27 cellular contexts compared by ENCODE assay signal in genomic region chr14:34198096-34198495, GRCh38.
"Had no signal": no experiment of that assay in that cellular context is flagged by ENCODE, and none has a peak within 500 bp of the region (broad histone marks: within the 10 kb centered on the region; RNA-seq: fewer than 3 reads in every experiment).

No MANE protein-coding gene starts in this region.

- H3K9me3 ChIP-seq: colonic mucosa, esophagus squamous epithelium, gastrocnemius medialis, lower lobe of right lung, mucosa of descending colon had no signal

- H3K27me3 ChIP-seq: colonic mucosa, esophagus squamous epithelium, gastrocnemius medialis, heart right ventricle, left lung had no signal

- DNase-seq: colonic mucosa; cortex of kidney; effector CD8-positive, alpha-beta T cell; effector memory CD8-positive, alpha-beta T cell; endodermal cell; erythroblast; esophagus squamous epithelium; foreskin fibroblast; foreskin melanocyte; gastrocnemius medialis; glutamatergic neuron; head of caudate nucleus; heart right ventricle; hippocampal formation; left cardiac atrium; left lung; left ventricle myocardium superior; lower lobe of right lung; mesenchymal stem cell; mucosa of descending colon had no signal

- ATAC-seq: effector memory CD8-positive, alpha-beta T cell; esophagus mucosa; gastrocnemius medialis; heart right ventricle; left cardiac atrium; left lung; left ventricle myocardium superior; lower lobe of right lung; mucosa of descending colon had no signal

- H3K36me3 Mint-ChIP-seq: mesothelial cell of epicardium had no signal

- H3K4me3 ChIP-seq: colonic mucosa, esophagus squamous epithelium, gastrocnemius medialis, heart right ventricle, left lung, lower lobe of right lung, mucosa of descending colon had no signal

- H3K27ac ChIP-seq: colonic mucosa, epithelial cell of prostate, esophagus squamous epithelium, gastrocnemius medialis, heart right ventricle, left lung, lower lobe of right lung had no signal

- FAIRE-seq: endometrium, islet of Langerhans, keratinocyte had no signal

- H3K27ac Mint-ChIP-seq: dendritic cell treated with granulocyte-macrophage colony-stimulating factor and Interleukin-4, amounts not matched to agents 40 ng/mL and 50 ng/mL, for 4 days; effector memory CD8-positive, alpha-beta T cell; endodermal cell; mesothelial cell of epicardium had no signal

- H3K9me3 Mint-ChIP-seq: dendritic cell treated with granulocyte-macrophage colony-stimulating factor and Interleukin-4, amounts not matched to agents 40 ng/mL and 50 ng/mL, for 4 days had no signal

- H3K4me3 Mint-ChIP-seq: dendritic cell treated with granulocyte-macrophage colony-stimulating factor and Interleukin-4, amounts not matched to agents 40 ng/mL and 50 ng/mL, for 4 days; effector memory CD8-positive, alpha-beta T cell; endodermal cell; mesothelial cell of epicardium had no signal

- H3K4me1 ChIP-seq: colonic mucosa, gastrocnemius medialis, heart right ventricle, left lung, lower lobe of right lung had no signal

- H3K36me3 ChIP-seq: colonic mucosa, esophagus squamous epithelium, gastrocnemius medialis, heart right ventricle, left lung, lower lobe of right lung had no signal
